In the genomic region with DNA sequence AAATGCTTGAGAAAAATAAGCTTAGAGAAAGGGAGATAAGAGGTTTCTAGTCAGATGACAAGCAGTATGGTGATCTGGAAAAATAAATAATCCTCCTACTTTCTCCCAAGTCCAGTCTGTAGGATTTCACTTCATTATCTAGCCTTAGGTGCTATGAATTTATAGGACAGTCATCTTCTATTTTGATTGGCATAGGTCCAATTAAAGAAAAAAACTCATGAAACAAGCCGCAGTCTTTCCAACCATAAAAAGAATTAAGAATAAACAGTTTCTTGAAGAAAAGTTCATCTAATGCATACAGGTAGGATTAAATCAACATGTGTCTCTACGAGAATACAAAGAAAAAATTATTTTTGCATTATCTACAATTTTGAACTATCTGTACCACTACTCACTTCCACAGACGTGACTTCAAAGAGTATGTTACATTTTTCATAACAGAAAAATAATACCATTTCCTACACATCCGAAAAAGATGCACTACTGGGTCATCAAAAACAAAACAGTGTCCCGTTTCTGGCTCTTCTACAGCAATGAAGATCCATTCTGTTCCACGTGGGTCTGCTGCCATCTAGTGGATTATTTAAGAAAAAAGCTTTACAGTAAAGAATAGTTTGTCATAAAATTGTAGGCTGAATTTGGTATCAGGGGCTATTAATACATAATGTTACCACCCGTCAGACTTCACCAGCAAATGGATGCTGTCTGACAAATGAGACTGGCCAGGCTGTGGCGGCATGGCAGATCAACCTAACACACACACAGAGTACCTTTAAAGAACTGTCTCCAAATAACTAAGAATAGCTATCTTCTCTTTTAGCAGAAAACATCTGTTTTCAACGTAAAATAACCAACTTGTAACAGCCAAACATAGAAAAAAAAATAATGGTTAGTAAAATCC, we compare ENCODE assay signal across 1 cellular context.
A peak's percentile ranks its signal among the peaks of the same experiment; 100 is the strongest.
TF ChIP-seq lines count a peak whose summit lies in the region.

No MANE protein-coding gene starts in this region.

TF ChIP-seq in HepG2, 621 proteins besides CTCF, POLR2A, EP300 and RAD21 (continued from another document):
- TF ChIP-seq, protein P1, sequence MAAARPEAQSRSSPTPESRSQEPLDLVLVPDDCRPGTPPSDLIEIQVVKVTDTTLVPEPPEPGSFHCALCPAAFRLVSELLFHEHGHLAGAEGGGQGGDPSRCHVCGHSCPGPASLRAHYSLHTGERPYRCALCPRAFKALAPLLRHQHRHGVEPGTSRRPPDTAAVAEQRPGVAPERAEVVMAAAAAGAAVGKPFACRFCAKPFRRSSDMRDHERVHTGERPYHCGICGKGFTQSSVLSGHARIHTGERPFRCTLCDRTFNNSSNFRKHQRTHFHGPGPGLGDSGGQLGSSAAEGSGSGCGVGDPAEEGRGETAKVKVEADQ (CRISPR knock-in tag; IDR thresholded peaks at IDR 0.05; ENCODE audit: borderline replicate concordance): no peak
- 0 out of 2 replicates have a peak, but pooled peaks have one; percentile 49 for TF ChIP-seq ZNF670 (CRISPR knock-in tag; IDR thresholded peaks at IDR 0.05; ENCODE audit: borderline replicate concordance)
- TF ChIP-seq ZNF121 (CRISPR knock-in tag; IDR thresholded peaks at IDR 0.05): peak; percentile 60
- TF ChIP-seq RAD51 (IDR thresholded peaks at IDR 0.05; ENCODE audit: borderline replicate concordance): no peak
